ENCODE assay signal across 8 cellular contexts in the genomic region with DNA sequence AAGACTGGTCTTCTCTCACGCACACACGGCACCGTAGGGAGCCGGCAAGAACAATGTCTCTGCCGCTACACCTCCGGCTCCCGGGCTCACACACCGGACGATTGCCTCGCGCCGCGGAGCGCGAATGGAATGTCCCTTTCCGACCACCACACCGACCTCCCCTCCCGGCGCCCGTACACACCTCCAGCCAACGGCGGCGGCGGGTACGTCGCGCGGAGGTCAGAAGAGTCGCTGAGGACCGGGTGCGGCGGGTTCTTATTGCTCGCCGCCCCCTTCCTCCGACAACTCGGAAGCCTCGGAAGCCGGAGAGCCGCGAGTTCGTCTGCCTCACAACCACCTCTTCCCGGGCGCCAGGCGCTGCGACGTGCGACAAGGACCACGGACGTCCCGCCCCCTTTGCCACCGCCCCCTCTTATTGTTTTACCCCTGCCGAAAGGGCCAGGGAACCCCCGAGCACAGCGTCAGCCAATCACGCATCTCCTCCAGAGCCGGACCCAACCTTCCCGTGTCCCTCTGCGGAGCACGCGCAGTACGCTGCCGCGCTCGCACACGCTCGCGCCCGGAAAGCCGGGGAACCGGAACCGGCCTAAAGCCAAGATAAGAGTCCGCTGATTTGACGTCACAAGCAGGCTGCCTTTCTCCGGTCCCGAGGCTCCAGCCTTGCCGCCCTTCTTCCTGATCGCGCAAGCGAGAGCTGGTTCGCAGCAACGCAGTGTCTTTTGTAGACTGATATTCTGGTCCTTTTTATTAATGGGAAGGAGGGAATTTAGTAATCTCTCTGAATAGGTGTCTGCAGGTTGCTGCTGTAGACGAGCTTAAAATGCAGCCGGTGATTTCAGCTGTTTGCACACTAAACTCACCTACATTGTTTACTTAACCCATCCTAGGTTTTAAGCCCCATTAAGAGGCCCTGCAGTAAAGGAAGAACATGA. TPM values are rescaled to one million over a fixed set of nuclear protein-coding genes. Genes with fewer than 3 reads are reported as not detected.
A peak's percentile ranks its signal among the peaks of the same experiment; 100 is the strongest.
DNase-seq lines count a peak whose midpoint lies in the region; FAIRE-seq and TF ChIP-seq lines count a peak whose summit lies in the region.

A gene (minus strand): TSS at position 385 of the 932 bp plus-strand sequence. CDS start 11,386 bp downstream, outside the sequence.

- DNase-seq in GM04503 (ENCODE audit: low read depth) (peak; percentile 90), HFFc6 (peak; percentile 97), NB4 (ENCODE audit: low read depth) (peak; percentile 98), SK-N-MC (ENCODE audit: low read depth, low spot score) (peak; percentile 89), frontal cortex (ENCODE audit: low spot score in 2 of 2) (peak; percentile 87 to 95), neuronal stem cell (ENCODE audit: low spot score) (peak; percentile 97)
- peak; percentile 99 for DNase-seq in activated naive CD4-positive, alpha-beta T cell treated with anti-CD3 and anti-CD28 coated beads, Interleukin-2, amount 10 ng/mL, durations not matched to agents 7 days and 5 days

- H3K27ac ChIP-seq in SK-N-MC (peak within 1 kb of the TSS; percentile 88), neuronal stem cell (replicated peaks; ENCODE audit: low read length) (peak within 1 kb of the TSS; percentile 94)

- peak within 1 kb of the TSS; percentile 97 for H3K4me3 Mint-ChIP-seq in HFFc6
- H3K4me3 Mint-ChIP-seq in activated naive CD4-positive, alpha-beta T cell treated with anti-CD3 and anti-CD28 coated beads, Interleukin-2, amount 10 ng/mL, durations not matched to agents 7 days and 5 days = peak within 1 kb of the TSS; percentile 97

- H3K79me1 ChIP-seq in neuronal stem cell (ENCODE audit: low read depth, low read length) = no peaks in the 10 kb centered on the region

- no peak within 1 kb of the TSS for H2AK5ac ChIP-seq in neuronal stem cell (ENCODE audit: low read depth, low read length)

- H3K9ac ChIP-seq in SK-N-MC (ENCODE audit: insufficient read length) (peak within 1 kb of the TSS; percentile 91), neuronal stem cell (ENCODE audit: low read depth, low read length, poor library complexity) (peak within 1 kb of the TSS; percentile 89)

- no peak within 1 kb of the TSS for H4K8ac ChIP-seq in neuronal stem cell (ENCODE audit: low read depth, low read length)

- TF ChIP-seq POLR2A in NB4 (IDR thresholded peaks at IDR 0.05; ENCODE audit: extremely low read depth, insufficient read length) = peak; percentile 81

- peak within 1 kb of the TSS; percentile 27 for H2BK5ac ChIP-seq in neuronal stem cell (ENCODE audit: low read length)

- FAIRE-seq in frontal cortex (lab: Jason Lieb, UNC) = no peak

- no CpG with 5 or more reads among the region's 83 CpGs for WGBS in neuronal stem cell (ENCODE audit: extremely low coverage in 2 of 2, insufficient read length in 2 of 2, insufficient replicate concordance in 1 of 2), 2 donors

- H3K18ac ChIP-seq in neuronal stem cell (ENCODE audit: low read length) = peak within 1 kb of the TSS; percentile 61

- peak within 1 kb of the TSS; percentile 82 for H3K4me2 ChIP-seq in neuronal stem cell (ENCODE audit: insufficient read depth, low read length, poor library complexity, severe bottlenecking)

- H3K9me3 Mint-ChIP-seq in HFFc6 = no peaks in the 10 kb centered on the region
- no peaks in the 10 kb centered on the region for H3K9me3 Mint-ChIP-seq in activated naive CD4-positive, alpha-beta T cell treated with anti-CD3 and anti-CD28 coated beads, Interleukin-2, amount 10 ng/mL, durations not matched to agents 7 days and 5 days

- no peak within 1 kb of the TSS for H2BK120ac ChIP-seq in neuronal stem cell (ENCODE audit: low read depth, low read length)

- peaks cover 7% of the 10 kb centered on the region for H3K27me3 Mint-ChIP-seq in HFFc6 (ENCODE audit: insufficient read depth)
- H3K27me3 Mint-ChIP-seq in activated naive CD4-positive, alpha-beta T cell treated with anti-CD3 and anti-CD28 coated beads, Interleukin-2, amount 10 ng/mL, durations not matched to agents 7 days and 5 days = peaks cover 12% of the 10 kb centered on the region

- CTCF ChIA-PET in activated naive CD4-positive, alpha-beta T cell treated with anti-CD3 and anti-CD28 coated beads, Interleukin-2, amount 10 ng/mL, durations not matched to agents 7 days and 5 days (lab: Charles Lee) = interaction anchor here (0.6 to 1.2 kb wide), 5 partner anchors 10 to 51 kb away, joined by 3 to 5 read pairs (median 3); a partner anchor contains a TSS

- H3K36me3 ChIP-seq in SK-N-MC (ENCODE audit: insufficient read depth, low read length) (peaks cover 11% of the 10 kb centered on the region), neuronal stem cell (replicated peaks in 1 of 2; ENCODE audit: control insufficient read depth in 2 of 2, insufficient read depth in 2 of 2, low read length in 2 of 2) (no peaks in the 10 kb centered on the region)

- H2BK15ac ChIP-seq in neuronal stem cell (ENCODE audit: low read length) = no peak within 1 kb of the TSS

- peak within 1 kb of the TSS; percentile 60 for H3K4ac ChIP-seq in neuronal stem cell (ENCODE audit: low read length)

- H3K36me3 Mint-ChIP-seq in HFFc6 (ENCODE audit: low read depth) = peaks cover 5% of the 10 kb centered on the region; the same call in 1 of the 2 replicates
- peaks cover 37% of the 10 kb centered on the region for H3K36me3 Mint-ChIP-seq in activated naive CD4-positive, alpha-beta T cell treated with anti-CD3 and anti-CD28 coated beads, Interleukin-2, amount 10 ng/mL, durations not matched to agents 7 days and 5 days

- H3K4me1 Mint-ChIP-seq in HFFc6 (ENCODE audit: low read depth) = peaks cover 40% of the 10 kb centered on the region
- peaks cover 45% of the 10 kb centered on the region for H3K4me1 Mint-ChIP-seq in activated naive CD4-positive, alpha-beta T cell treated with anti-CD3 and anti-CD28 coated beads, Interleukin-2, amount 10 ng/mL, durations not matched to agents 7 days and 5 days

- H2AFZ ChIP-seq in neuronal stem cell (ENCODE audit: low read length) = peak within 1 kb of the TSS; percentile 76

- no peaks in the 10 kb centered on the region for H3K9me3 ChIP-seq in SK-N-MC (ENCODE audit: low read depth, low read length)
- H3K9me3 ChIP-seq in neuronal stem cell (replicated peaks in 1 of 2; ENCODE audit: control insufficient read depth in 2 of 2, insufficient read depth in 1 of 2, low read depth in 1 of 2, low read length in 2 of 2) = no peaks in the 10 kb centered on the region

- H3K27ac Mint-ChIP-seq in HFFc6 = peak within 1 kb of the TSS; percentile 96
- peak within 1 kb of the TSS; percentile 99 for H3K27ac Mint-ChIP-seq in activated naive CD4-positive, alpha-beta T cell treated with anti-CD3 and anti-CD28 coated beads, Interleukin-2, amount 10 ng/mL, durations not matched to agents 7 days and 5 days

- H3K27me3 ChIP-seq in neuronal stem cell (ENCODE audit: control insufficient read depth in 3 of 3, insufficient read depth in 3 of 3, low read depth in 1 of 3, low read length in 3 of 3) = no peaks in the 10 kb centered on the region

- H3K23ac ChIP-seq in neuronal stem cell (ENCODE audit: low read depth, low read length, poor library complexity) = peak within 1 kb of the TSS; percentile 50

- no peak within 1 kb of the TSS for H3K14ac ChIP-seq in neuronal stem cell (ENCODE audit: low read length)

- H3K4me3 ChIP-seq in NB4 (ENCODE audit: low read depth, low read length) (peak within 1 kb of the TSS; percentile 94), SK-N-MC (peak within 1 kb of the TSS; percentile 98), neuronal stem cell (ENCODE audit: low read length in 2 of 2) (peak within 1 kb of the TSS; percentile 87 to 96)

- H3K4me1 ChIP-seq in neuronal stem cell (ENCODE audit: control insufficient read depth in 2 of 2, insufficient read depth in 1 of 2, low read depth in 1 of 2, low read length in 2 of 2) = peaks cover 6 to 11% of the 10 kb centered on the region in 2 donors

- TF ChIP-seq CTCF in HFFc6 (IDR thresholded peaks at IDR 0.05) = no peak
- TF ChIP-seq CTCF in NB4 (IDR thresholded peaks at IDR 0.05; ENCODE audit: low read depth, low read length) = no peak
- TF ChIP-seq CTCF in subcutaneous adipose tissue (IDR thresholded peaks at IDR 0.05; ENCODE audit: low read depth) = no peak

- no peak within 1 kb of the TSS for H2BK12ac ChIP-seq in neuronal stem cell (ENCODE audit: low read length)

- no peak within 1 kb of the TSS for H4K91ac ChIP-seq in neuronal stem cell (ENCODE audit: low read depth, low read length, poor library complexity)

RNA-seq across cellular contexts. Expression of the gene that starts here (rescaled TPM):
- total RNA-seq in HFFc6 (2021; fragmentation: NEBNext Ultra II Directional; extraction: Animal tissue kit (Norgen Biotek cat#: 25700)) = 100 to 1,000 TPM; 157 to 169 (median 168) TPM
- total RNA-seq in frontal cortex (472 TPM), subcutaneous adipose tissue (10 to 100 TPM; 52.9 to 88.4 (median 68.8) TPM)
- polyA plus RNA-seq in neuronal stem cell (2013, experiment 1 of 2) = 135 TPM
- polyA plus RNA-seq in neuronal stem cell (2013, experiment 2 of 2) = 136 TPM

Comparison
In these comparisons a context has a peak if more than half of its experiments do, and no peak if none do; other contexts are left out.
1. Peak in every context shown above with its lines: DNase-seq, H3K4me3 ChIP-seq and H3K27ac ChIP-seq.